Comparison of ENCODE assay signal across 17 cellular contexts in the genomic region with DNA sequence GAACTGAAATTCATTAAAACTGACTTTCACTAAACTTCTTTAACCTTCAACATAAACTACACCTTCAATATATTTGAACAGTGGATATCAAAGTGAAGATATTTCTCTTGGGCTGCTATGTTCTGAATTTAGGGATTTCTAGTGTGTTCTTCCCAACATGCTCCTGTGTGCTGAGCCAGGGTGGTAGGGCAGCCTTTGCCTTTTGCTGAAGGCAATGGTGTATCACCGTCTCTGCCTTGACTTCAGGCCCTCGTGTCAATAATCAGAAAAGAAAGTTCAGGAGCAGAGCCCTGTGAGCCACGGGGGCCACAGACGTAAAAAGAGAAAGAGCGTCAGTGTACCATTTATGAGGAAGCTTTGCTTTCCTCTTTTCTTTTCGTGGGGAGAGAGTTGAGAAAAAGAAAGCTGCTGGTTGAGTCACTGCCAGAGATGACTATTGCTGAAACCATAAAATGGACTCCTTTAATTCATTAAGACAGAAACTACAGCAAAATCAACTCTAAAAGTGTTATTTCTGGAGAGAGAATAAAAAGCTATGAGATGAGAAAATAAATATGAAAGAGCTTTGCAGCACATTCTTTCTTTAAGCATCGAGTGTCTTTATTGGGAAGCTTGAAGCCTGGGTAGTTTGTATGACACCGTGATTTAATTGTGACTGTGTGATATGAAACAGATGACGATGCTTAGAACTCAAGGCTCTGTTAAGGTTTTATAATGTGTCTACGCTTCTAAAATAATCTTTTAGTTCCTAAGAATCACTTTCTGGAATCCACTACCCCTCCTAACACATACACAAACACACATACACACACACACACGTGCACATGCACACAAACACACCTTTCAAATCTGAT.
DNase-seq lines count a peak whose midpoint lies in the region; ATAC-seq and TF ChIP-seq lines count a peak whose summit lies in the region.
"Had no signal": no experiment of that assay in that cellular context is flagged by ENCODE, and none has a peak within 500 bp of the region (broad histone marks: within the 10 kb centered on the region; RNA-seq: fewer than 3 reads in every experiment).

No MANE protein-coding gene starts in this region.

- H3K27me3 ChIP-seq in BJ (ENCODE audit: control insufficient read depth, insufficient read depth, low read length), result no peaks in the 10 kb centered on the region
- H3K27me3 ChIP-seq in rectal smooth muscle tissue (ENCODE audit: control insufficient read depth, insufficient read depth, low read length), result no peaks in the 10 kb centered on the region
- no peaks in the 10 kb centered on the region for H3K27me3 ChIP-seq in prostate gland (replicated peaks; ENCODE audit: insufficient read depth)

- peak overlapping the region in 1 of 5 experiments; percentile 23 for H3K4me3 Mint-ChIP-seq in brain
- H3K4me3 Mint-ChIP-seq: activated CD4-positive, alpha-beta T cell treated with anti-CD3 and anti-CD28 coated beads, Interleukin-2, amount 10 ng/mL, durations not matched to agents 7 days and 5 days; stimulated activated memory B cell treated with anti-CD40 and anti-IgM and Interleukin-4, amounts not matched to agents 10 μg/mL and 1 μg/mL and 100 μg/mL, for 72 hours had no signal

- no peak for TF ChIP-seq POLR2A in prostate gland (IDR thresholded peaks at IDR 0.05)

- TF ChIP-seq CTCF in BJ (IDR thresholded peaks at IDR 0.05; ENCODE audit: insufficient read depth, low read depth, low read length) (no peak), brain (conservative IDR thresholded peaks at IDR 0.05) (no peak), prostate gland (IDR thresholded peaks at IDR 0.05) (no peak)

- 47% methylated on average over 11 of the region's 11 CpGs for WGBS in prostate gland

- CTCF ChIA-PET in BJ (lab: Yijun Ruan, JAX), result no interaction called here

- DNase-seq in BJ (ENCODE audit: low read depth) (no peak), NCI-H446 treated with DMSO at 0.1 percent for 48 hours (lab: John Stamatoyannopoulos, UW) (no peak), NCI-H2171 treated with DMSO at 0.1 percent for 48 hours (lab: John Stamatoyannopoulos, UW) (no peak), prostate gland (ENCODE audit: low spot score) (no peak)
- DNase-seq: activated CD4-positive, alpha-beta T cell treated with anti-CD3 and anti-CD28 coated beads, Interleukin-2, amount 10 ng/mL, durations not matched to agents 7 days and 5 days; activated CD8-positive, alpha-beta memory T cell treated with anti-CD3 and anti-CD28 coated beads, Interleukin-2, amount 50 U/mL, for 48 hours; activated gamma-delta T cell treated with Interleukin-2 at 50 U/mL for 16 hours; hippocampal formation; Kasumi-1; mesendoderm; NCI-H1417 had no signal

- H3K27ac ChIP-seq in rectal smooth muscle tissue (ENCODE audit: low read depth, low read length), result no peak overlapping the region
- H3K27ac ChIP-seq in prostate gland, result no peak overlapping the region

- H3K9ac ChIP-seq in rectal smooth muscle tissue (ENCODE audit: low read length), result no peak overlapping the region

- no peaks in the 10 kb centered on the region for H3K9me3 ChIP-seq in prostate gland

- no peaks in the 10 kb centered on the region for H3K4me1 ChIP-seq in rectal smooth muscle tissue (ENCODE audit: control insufficient read depth, insufficient read depth, low read length)
- H3K4me1 ChIP-seq in prostate gland (replicated peaks), result no peaks in the 10 kb centered on the region

- peaks cover 58% of the 10 kb centered on the region for H3K4me1 Mint-ChIP-seq in brain
- H3K4me1 Mint-ChIP-seq: activated CD4-positive, alpha-beta T cell treated with anti-CD3 and anti-CD28 coated beads, Interleukin-2, amount 10 ng/mL, durations not matched to agents 7 days and 5 days; stimulated activated memory B cell treated with anti-CD40 and anti-IgM and Interleukin-4, amounts not matched to agents 10 μg/mL and 1 μg/mL and 100 μg/mL, for 72 hours had no signal

- no peaks in the 10 kb centered on the region for H3K36me3 ChIP-seq in BJ (ENCODE audit: control insufficient read depth, insufficient read depth, low read length)
- no peaks in the 10 kb centered on the region for H3K36me3 ChIP-seq in rectal smooth muscle tissue (ENCODE audit: control insufficient read depth, insufficient read depth, low read length)
- no peaks in the 10 kb centered on the region for H3K36me3 ChIP-seq in prostate gland

- no peaks in the 10 kb centered on the region for H3K36me3 Mint-ChIP-seq in brain
- H3K36me3 Mint-ChIP-seq: stimulated activated memory B cell treated with anti-CD40 and anti-IgM and Interleukin-4, amounts not matched to agents 10 μg/mL and 1 μg/mL and 100 μg/mL, for 72 hours had no signal

- no peaks in the 10 kb centered on the region for H3K9me3 Mint-ChIP-seq in brain
- H3K9me3 Mint-ChIP-seq: activated CD4-positive, alpha-beta T cell treated with anti-CD3 and anti-CD28 coated beads, Interleukin-2, amount 10 ng/mL, durations not matched to agents 7 days and 5 days; nephron; stimulated activated memory B cell treated with anti-CD40 and anti-IgM and Interleukin-4, amounts not matched to agents 10 μg/mL and 1 μg/mL and 100 μg/mL, for 72 hours had no signal

- ATAC-seq in HG02852 (IDR thresholded peaks at IDR 0.05; ENCODE audit: unreplicated experiment), result peak; percentile 45
- ATAC-seq in HG02970 (IDR thresholded peaks at IDR 0.05; ENCODE audit: low FRiP score, unreplicated experiment), result no peak
- ATAC-seq: stimulated activated memory B cell treated with anti-CD40 and anti-IgM and Interleukin-4, amounts not matched to agents 10 μg/mL and 1 μg/mL and 100 μg/mL, for 72 hours had no signal

- POLR2A ChIA-PET in BJ (lab: Charles Lee), result no interaction called here

- intact Hi-C loops in prostate gland (cut with DNase I), result no loop called here

- H3K27ac Mint-ChIP-seq in brain, result peak overlapping the region in 4 of 5 experiments; percentile 11 to 78 (median 67)
- H3K27ac Mint-ChIP-seq: activated CD4-positive, alpha-beta T cell treated with anti-CD3 and anti-CD28 coated beads, Interleukin-2, amount 10 ng/mL, durations not matched to agents 7 days and 5 days; stimulated activated memory B cell treated with anti-CD40 and anti-IgM and Interleukin-4, amounts not matched to agents 10 μg/mL and 1 μg/mL and 100 μg/mL, for 72 hours had no signal

- H3K4me3 ChIP-seq in BJ (ENCODE audit: low read depth, low read length), result 0 out of 2 replicates have a peak overlapping the region, but pooled peaks have one; percentile 16
- peak overlapping the region; percentile 0 for H3K4me3 ChIP-seq in rectal smooth muscle tissue (ENCODE audit: low read length)
- no peak overlapping the region for H3K4me3 ChIP-seq in prostate gland

- no peaks in the 10 kb centered on the region for H3K27me3 Mint-ChIP-seq in brain
- H3K27me3 Mint-ChIP-seq: activated CD4-positive, alpha-beta T cell treated with anti-CD3 and anti-CD28 coated beads, Interleukin-2, amount 10 ng/mL, durations not matched to agents 7 days and 5 days; stimulated activated memory B cell treated with anti-CD40 and anti-IgM and Interleukin-4, amounts not matched to agents 10 μg/mL and 1 μg/mL and 100 μg/mL, for 72 hours had no signal

Comparison
In these comparisons a context has a peak if more than half of its experiments do, and no peak if none do; other contexts are left out.
1. H3K4me3 ChIP-seq: peak in BJ (single experiment) and rectal smooth muscle tissue (single experiment); none in prostate gland (0 of 2).